Comparison of ENCODE assay signal across 21 cellular contexts in genomic region chr7:150572496-150572895, GRCh38. TPM values are rescaled to one million over a fixed set of nuclear protein-coding genes. Genes with fewer than 3 reads are reported as not detected.
DNase-seq lines count a peak whose midpoint lies in the region; ATAC-seq, FAIRE-seq and TF ChIP-seq lines count a peak whose summit lies in the region.
"Had no signal": no experiment of that assay in that cellular context is flagged by ENCODE, and none has a peak within 500 bp of the region (broad histone marks: within the 10 kb centered on the region; RNA-seq: fewer than 3 reads in every experiment).

No MANE protein-coding gene starts in this region.

- no peaks in the 10 kb centered on the region for H3K79me2 ChIP-seq in K562 (ENCODE audit: control insufficient read depth, insufficient read depth, low read length)

- peak overlapping the region; percentile 23 for H3K27ac Mint-ChIP-seq in activated CD4-positive, alpha-beta memory T cell treated with anti-CD3 and anti-CD28 coated beads, Interleukin-2, amount 10 ng/mL, durations not matched to agents 7 days and 5 days
- no peak overlapping the region for H3K27ac Mint-ChIP-seq in activated CD4-positive, alpha-beta memory T cell treated with anti-CD3 and anti-CD28 coated beads for 36 hours
- peak overlapping the region in 5 of 7 donors; percentile 5 to 62 (median 30) for H3K27ac Mint-ChIP-seq in CD4-positive, alpha-beta memory T cell
- H3K27ac Mint-ChIP-seq in natural killer cell: peak overlapping the region; percentile 79 to 95
- H3K27ac Mint-ChIP-seq: H9 had no signal

- H3K4me3 ChIP-seq in CD4-positive, alpha-beta memory T cell (ENCODE audit: low read length in 2 of 2): peak overlapping the region in 1 of 2 donors; percentile 6
- no peak overlapping the region for H3K4me3 ChIP-seq in K562

- no peak for TF ChIP-seq RAD21 in K562 (CRISPR knock-in tag; conservative IDR thresholded peaks at IDR 0.05 in 1 of 2, IDR thresholded peaks at IDR 0.05 in 1 of 2)

- no peak for TF ChIP-seq CTCF in K562 (IDR thresholded peaks at IDR 0.05 in 2 of 3, conservative IDR thresholded peaks at IDR 0.05 in 1 of 3; ENCODE audit: insufficient read depth in 2 of 3, low read depth in 1 of 3, low read length in 3 of 3)
- no peak for TF ChIP-seq CTCF in natural killer cell (IDR thresholded peaks at IDR 0.05)

- peaks cover 95% of the 10 kb centered on the region for H3K36me3 Mint-ChIP-seq in activated CD4-positive, alpha-beta memory T cell treated with anti-CD3 and anti-CD28 coated beads, Interleukin-2, amount 10 ng/mL, durations not matched to agents 7 days and 5 days (ENCODE audit: low read depth)
- peaks cover 76% of the 10 kb centered on the region for H3K36me3 Mint-ChIP-seq in activated CD4-positive, alpha-beta memory T cell treated with anti-CD3 and anti-CD28 coated beads for 36 hours
- peaks cover 71 to 87% of the 10 kb centered on the region in 2 donors for H3K36me3 Mint-ChIP-seq in CD4-positive, alpha-beta memory T cell
- H3K36me3 Mint-ChIP-seq in natural killer cell: peaks cover 80% of the 10 kb centered on the region

- POLR2A ChIA-PET in activated CD4-positive, alpha-beta memory T cell treated with anti-CD3 and anti-CD28 coated beads, Interleukin-2, amount 10 ng/mL, durations not matched to agents 7 days and 5 days (lab: Charles Lee): interaction anchor here (1.2 to 1.4 kb wide), 2 partner anchors 9 to 49 kb away, joined by 3 to 4 read pairs; no protein-coding TSS in a partner anchor
- POLR2A ChIA-PET in activated CD4-positive, alpha-beta memory T cell treated with anti-CD3 and anti-CD28 coated beads for 36 hours (lab: Charles Lee): no interaction called here
- POLR2A ChIA-PET in CD4-positive, alpha-beta memory T cell (lab: Charles Lee; ENCODE audit: partially characterized antibody): interaction anchor here (1.0 to 16.1 kb wide), 11 partner anchors 9 to 174 kb away, joined by 3 to 777 read pairs (median 55); partner anchors contain the start of genes GIMAP1, GIMAP6, GIMAP7 and GIMAP8
- POLR2A ChIA-PET in K562 (lab: Yijun Ruan, JAX): interaction anchor here (0.6 kb wide), 1 partner anchor 117 kb away, joined by 3 read pairs; no protein-coding TSS in a partner anchor

- BruUV-seq in K562 (replicated peaks; lab: Mats Ljungman, UMichigan): no TSS peak

- no peaks in the 10 kb centered on the region for H3K27me3 ChIP-seq in CD4-positive, alpha-beta memory T cell (ENCODE audit: insufficient read depth, low read length)
- H3K27me3 ChIP-seq in K562 (ENCODE audit: control insufficient read depth in 2 of 2, insufficient read depth in 2 of 2, low read length in 2 of 2): peaks cover 0 to 19% of the 10 kb centered on the region in 2 experiments; a peak in 2 of 5 replicates
- H3K27me3 ChIP-seq: BE2C had no signal

- peaks cover 36% of the 10 kb centered on the region for H3K9me3 Mint-ChIP-seq in activated CD4-positive, alpha-beta memory T cell treated with anti-CD3 and anti-CD28 coated beads, Interleukin-2, amount 10 ng/mL, durations not matched to agents 7 days and 5 days
- peaks cover 47% of the 10 kb centered on the region for H3K9me3 Mint-ChIP-seq in activated CD4-positive, alpha-beta memory T cell treated with anti-CD3 and anti-CD28 coated beads for 36 hours
- H3K9me3 Mint-ChIP-seq in CD4-positive, alpha-beta memory T cell: peaks cover 0 to 95% (median 84%) of the 10 kb centered on the region in 8 donors
- H3K9me3 Mint-ChIP-seq in natural killer cell: peaks cover 13 to 29% of the 10 kb centered on the region in 2 donors

- CTCF ChIA-PET in activated CD4-positive, alpha-beta memory T cell treated with anti-CD3 and anti-CD28 coated beads, Interleukin-2, amount 10 ng/mL, durations not matched to agents 7 days and 5 days (lab: Charles Lee): no interaction called here
- CTCF ChIA-PET in activated CD4-positive, alpha-beta memory T cell treated with anti-CD3 and anti-CD28 coated beads for 36 hours (lab: Charles Lee): no interaction called here
- CTCF ChIA-PET in CD4-positive, alpha-beta memory T cell (lab: Charles Lee; ENCODE audit: partially characterized antibody): interaction anchor here (1.1 to 7.1 kb wide), 2 partner anchors 123 to 184 kb away, joined by 4 to 107 read pairs; partner anchors contain the start of gene GIMAP8
- CTCF ChIA-PET in K562 (lab: Yijun Ruan, JAX; ENCODE audit: low intra/inter-chr PET ratio): no interaction called here

- H3K4me3 Mint-ChIP-seq in activated CD4-positive, alpha-beta memory T cell treated with anti-CD3 and anti-CD28 coated beads, Interleukin-2, amount 10 ng/mL, durations not matched to agents 7 days and 5 days: no peak overlapping the region
- H3K4me3 Mint-ChIP-seq in activated CD4-positive, alpha-beta memory T cell treated with anti-CD3 and anti-CD28 coated beads for 36 hours: no peak overlapping the region
- H3K4me3 Mint-ChIP-seq in CD4-positive, alpha-beta memory T cell: peak overlapping the region in 6 of 8 donors; percentile 13 to 65 (median 56)
- H3K4me3 Mint-ChIP-seq in natural killer cell: peak overlapping the region; percentile 31
- H3K4me3 Mint-ChIP-seq: H9 had no signal

- H3K4me1 ChIP-seq in CD4-positive, alpha-beta memory T cell (ENCODE audit: insufficient read depth, low read length): peaks cover 25% of the 10 kb centered on the region
- H3K4me1 ChIP-seq in K562 (replicated peaks in 1 of 2; ENCODE audit: control insufficient read depth in 2 of 2, insufficient read depth in 2 of 2, low read length in 2 of 2): no peaks in the 10 kb centered on the region
- H3K4me1 ChIP-seq: BE2C had no signal

- peaks cover 29% of the 10 kb centered on the region for H3K36me3 ChIP-seq in CD4-positive, alpha-beta memory T cell (ENCODE audit: insufficient read depth, low read length)
- H3K36me3 ChIP-seq in K562 (ENCODE audit: control insufficient read depth, insufficient read depth, low read length): no peaks in the 10 kb centered on the region
- H3K36me3 ChIP-seq: BE2C had no signal

- H3K27me3 Mint-ChIP-seq in activated CD4-positive, alpha-beta memory T cell treated with anti-CD3 and anti-CD28 coated beads, Interleukin-2, amount 10 ng/mL, durations not matched to agents 7 days and 5 days: no peaks in the 10 kb centered on the region
- H3K27me3 Mint-ChIP-seq in activated CD4-positive, alpha-beta memory T cell treated with anti-CD3 and anti-CD28 coated beads for 36 hours: no peaks in the 10 kb centered on the region
- no peaks in the 10 kb centered on the region for H3K27me3 Mint-ChIP-seq in CD4-positive, alpha-beta memory T cell
- no peaks in the 10 kb centered on the region for H3K27me3 Mint-ChIP-seq in natural killer cell (ENCODE audit: low read depth in 2 of 2)

- H3K4me2 ChIP-seq in K562 (ENCODE audit: insufficient read depth, low read length): no peak overlapping the region

- H3K4me1 Mint-ChIP-seq in activated CD4-positive, alpha-beta memory T cell treated with anti-CD3 and anti-CD28 coated beads, Interleukin-2, amount 10 ng/mL, durations not matched to agents 7 days and 5 days: peaks cover 50% of the 10 kb centered on the region
- peaks cover 26% of the 10 kb centered on the region for H3K4me1 Mint-ChIP-seq in activated CD4-positive, alpha-beta memory T cell treated with anti-CD3 and anti-CD28 coated beads for 36 hours (ENCODE audit: low read depth)
- H3K4me1 Mint-ChIP-seq in CD4-positive, alpha-beta memory T cell: peaks cover 22 to 74% (median 38%) of the 10 kb centered on the region in 4 donors
- peaks cover 45 to 53% of the 10 kb centered on the region in 2 donors for H3K4me1 Mint-ChIP-seq in natural killer cell

- no peak for FAIRE-seq in K562 (lab: Jason Lieb, UNC)
- FAIRE-seq: A204.1 had no signal

- no peaks in the 10 kb centered on the region for H3K9me1 ChIP-seq in K562 (ENCODE audit: control insufficient read depth, insufficient read depth, low read length)

- under 1% methylated on average over 10 of the region's 10 CpGs for WGBS in K562 (ENCODE audit: insufficient coverage, low coverage, missing lambda C conversion rate)

- no peak for ATAC-seq in K562
- no peak for ATAC-seq in natural killer cell
- ATAC-seq: PC-3 had no signal

- H3K9ac ChIP-seq in K562 (ENCODE audit: insufficient read depth in 1 of 2, low read depth in 2 of 2, low read length in 2 of 2): no peak overlapping the region

- no peak overlapping the region for H2AFZ ChIP-seq in K562 (ENCODE audit: low read depth, low read length)

- in situ Hi-C loops in K562 (cut with MboI): no loop called here

- intact Hi-C loops in activated CD4-positive, alpha-beta memory T cell treated with anti-CD3 and anti-CD28 coated beads for 36 hours (cut with micrococcal nuclease): no loop called here
- intact Hi-C loops in CD4-positive, alpha-beta memory T cell (cut with micrococcal nuclease): no loop called here
- intact Hi-C loops in K562 (cut with micrococcal nuclease): no loop called here
- intact Hi-C loops in natural killer cell (cut with micrococcal nuclease): no loop called here

- H3K27ac ChIP-seq in CD4-positive, alpha-beta memory T cell (ENCODE audit: low read depth, low read length): no peak overlapping the region
- H3K27ac ChIP-seq in K562 (ENCODE audit: extremely low read depth, low read depth, low read length): no peak overlapping the region
- H3K27ac ChIP-seq: HL-60 had no signal

- no peak for TF ChIP-seq EP300 in K562 (IDR thresholded peaks at IDR 0.05; ENCODE audit: low read length)

- TF ChIP-seq POLR2A in K562 (conservative IDR thresholded peaks at IDR 0.05): no peak

- peaks cover 23 to 44% of the 10 kb centered on the region in 2 donors for H3K9me3 ChIP-seq in CD4-positive, alpha-beta memory T cell (ENCODE audit: control insufficient read depth in 1 of 2, low read length in 2 of 2)
- H3K9me3 ChIP-seq in K562 (replicated peaks; ENCODE audit: control insufficient read depth, insufficient read depth, low read depth, low read length): no peaks in the 10 kb centered on the region
- H3K9me3 ChIP-seq: BE2C had no signal

- no peak for DNase-seq in activated CD4-positive, alpha-beta memory T cell treated with anti-CD3 and anti-CD28 coated beads, Interleukin-2, amount 10 ng/mL, durations not matched to agents 7 days and 5 days
- no peak for DNase-seq in activated CD4-positive, alpha-beta memory T cell treated with anti-CD3 and anti-CD28 coated beads for 36 hours
- DNase-seq in CD4-positive, alpha-beta memory T cell: no peak
- DNase-seq in K562 (ENCODE audit: extremely low read depth in 1 of 4, low spot score in 3 of 4) (no peak), natural killer cell (no peak), MV-4-11 (lab: John Stamatoyannopoulos, UW) (no peak), foreskin melanocyte (no peak)
- DNase-seq: BE2C, DND-41, H9, NCI-H1048, NCI-H1436, NCI-H1930, NCI-H345, NCI-H524 treated with DMSO at 0.1 percent for 48 hours, PC-3 had no signal

- no peaks in the 10 kb centered on the region for H4K20me1 ChIP-seq in K562 (replicated peaks; ENCODE audit: control insufficient read depth, insufficient read depth, low read length)

RNA-seq across cellular contexts. Expression of gene GIMAP4, which starts 5.3 kb away (rescaled TPM):
- 100 to 1,000 TPM; 277 to 282 TPM for total RNA-seq in activated CD4-positive, alpha-beta memory T cell treated with anti-CD3 and anti-CD28 coated beads, Interleukin-2, amount 10 ng/mL, durations not matched to agents 7 days and 5 days
- 100 to 1,000 TPM; 128 to 140 TPM for total RNA-seq in activated CD4-positive, alpha-beta memory T cell treated with anti-CD3 and anti-CD28 coated beads for 36 hours
- 100 to 1,000 TPM; 418 to 448 TPM for total RNA-seq in CD4-positive, alpha-beta memory T cell
- polyA plus RNA-seq in CD4-positive, alpha-beta memory T cell: 100 to 1,000 TPM; 449 to 613 TPM
- total RNA-seq in K562 (2011; cell fraction: chromatin; rRNA removed; ENCODE audit: low replicate concordance): not detected in 2 replicates
- not detected in 2 replicates for total RNA-seq in K562 (2011; cell fraction: nucleolus; rRNA removed)
- not detected in 2 replicates for total RNA-seq in K562 (2011; cell fraction: nucleoplasm; rRNA removed)
- total RNA-seq in K562 (2014; rRNA removed) (not detected in 2 replicates), K562 (2014; rRNA removed; fragmentation: Illumina TruSeq; extraction: Trizol) (not detected in 2 replicates), K562 (2015; rRNA removed; fragmentation: Illumina TruSeq; extraction: Trizol) (not detected in 2 replicates), K562 (2021) (0.16 and 0.42 TPM in 2 replicates), natural killer cell (100 to 1,000 TPM; 105 to 215 (median 124) TPM)
- polyA plus RNA-seq in K562 (2011; rRNA removed) (not detected in 2 replicates), K562 (2014; fragmentation: Illumina TruSeq; extraction: Trizol) (not detected in 2 replicates), K562 (2014; fragmentation: Nextera tagmentation; extraction: Ambion mirVana) (not detected), K562 (2014; rRNA removed) (not detected in 2 replicates)
- not detected in 2 replicates for polyA plus RNA-seq in K562 (2011; cell fraction: cytosol; rRNA removed)
- not detected in 2 replicates for polyA plus RNA-seq in K562 (2011; cell fraction: nucleus; rRNA removed)
- polyA plus RNA-seq in K562 (2012): not detected in 2 replicates
- polyA minus RNA-seq in K562 (2011; rRNA and poly(A)+ RNA removed): not detected in 2 replicates
- polyA minus RNA-seq in K562 (2011; cell fraction: cytosol; rRNA and poly(A)+ RNA removed): not detected in 2 replicates
- not detected in 2 replicates for polyA minus RNA-seq in K562 (2011; cell fraction: nucleus; rRNA and poly(A)+ RNA removed)
- total RNA-seq: G401, H9, HT1080, M059J, PC-3 had no signal

RNA-seq across cellular contexts. Expression of gene GIMAP7, which starts 57.8 kb away (rescaled TPM):
- 100 to 1,000 TPM; 169 to 171 TPM for total RNA-seq in activated CD4-positive, alpha-beta memory T cell treated with anti-CD3 and anti-CD28 coated beads, Interleukin-2, amount 10 ng/mL, durations not matched to agents 7 days and 5 days
- total RNA-seq in activated CD4-positive, alpha-beta memory T cell treated with anti-CD3 and anti-CD28 coated beads for 36 hours: 10 to 100 TPM; 42.5 to 44.1 TPM
- 100 to 1,000 TPM; 464 to 476 TPM for total RNA-seq in CD4-positive, alpha-beta memory T cell
- 1,000 to 10,000 TPM in 1 of 2 donors, 100 to 1,000 TPM in 1; 557 to 1,096 TPM for polyA plus RNA-seq in CD4-positive, alpha-beta memory T cell
- not detected in 2 replicates for total RNA-seq in K562 (2011; cell fraction: chromatin; rRNA removed; ENCODE audit: low replicate concordance)
- not detected in 2 replicates for total RNA-seq in K562 (2011; cell fraction: nucleolus; rRNA removed)
- total RNA-seq in K562 (2011; cell fraction: nucleoplasm; rRNA removed): not detected in 2 replicates
- total RNA-seq in K562 (2014; rRNA removed): not detected in 2 replicates
- total RNA-seq in K562 (2014; rRNA removed; fragmentation: Illumina TruSeq; extraction: Trizol): not detected in 2 replicates
- not detected in 2 replicates for total RNA-seq in K562 (2015; rRNA removed; fragmentation: Illumina TruSeq; extraction: Trizol)
- 0.25 and 0.42 TPM in 2 replicates for total RNA-seq in K562 (2021)
- not detected in 2 replicates for polyA plus RNA-seq in K562 (2011; rRNA removed)
- polyA plus RNA-seq in K562 (2011; cell fraction: cytosol; rRNA removed): not detected in 2 replicates
- polyA plus RNA-seq in K562 (2011; cell fraction: nucleus; rRNA removed): not detected in 2 replicates
- not detected in 2 replicates for polyA plus RNA-seq in K562 (2012)
- polyA plus RNA-seq in K562 (2014; fragmentation: Illumina TruSeq; extraction: Trizol): not detected in 2 replicates
- polyA plus RNA-seq in K562 (2014; fragmentation: Nextera tagmentation; extraction: Ambion mirVana): not detected
- polyA plus RNA-seq in K562 (2014; rRNA removed): not detected in 2 replicates
- polyA minus RNA-seq in K562 (2011; rRNA and poly(A)+ RNA removed): not detected in 2 replicates
- polyA minus RNA-seq in K562 (2011; cell fraction: cytosol; rRNA and poly(A)+ RNA removed): not detected in 2 replicates
- not detected in 2 replicates for polyA minus RNA-seq in K562 (2011; cell fraction: nucleus; rRNA and poly(A)+ RNA removed)
- total RNA-seq in natural killer cell: 100 to 1,000 TPM in 1 of 3 donors, 10 to 100 TPM in 2; 66.3 to 100 (median 67.6) TPM
- total RNA-seq: G401, H9, HT1080, M059J, PC-3 had no signal

RNA-seq across cellular contexts. Expression of gene GIMAP6, which starts 59.7 kb away (rescaled TPM):
- total RNA-seq in activated CD4-positive, alpha-beta memory T cell treated with anti-CD3 and anti-CD28 coated beads, Interleukin-2, amount 10 ng/mL, durations not matched to agents 7 days and 5 days: 10 to 100 TPM; 84.9 to 85.9 TPM
- 10 to 100 TPM; 28.9 to 30.2 TPM for total RNA-seq in activated CD4-positive, alpha-beta memory T cell treated with anti-CD3 and anti-CD28 coated beads for 36 hours
- 100 to 1,000 TPM; 158 to 173 TPM for total RNA-seq in CD4-positive, alpha-beta memory T cell
- 100 to 1,000 TPM; 115 to 154 TPM for polyA plus RNA-seq in CD4-positive, alpha-beta memory T cell
- total RNA-seq in K562 (2011; cell fraction: chromatin; rRNA removed; ENCODE audit: low replicate concordance): not detected in 2 replicates
- 0.26 TPM in 1 of 2 replicates, not detected in the other for total RNA-seq in K562 (2011; cell fraction: nucleolus; rRNA removed)
- total RNA-seq in K562 (2011; cell fraction: nucleoplasm; rRNA removed): not detected in 2 replicates
- total RNA-seq in K562 (2014; rRNA removed) (0.20 and 0.45 TPM in 2 replicates), K562 (2014; rRNA removed; fragmentation: Illumina TruSeq; extraction: Trizol) (0.18 and 0.22 TPM in 2 replicates), K562 (2015; rRNA removed; fragmentation: Illumina TruSeq; extraction: Trizol) (0.38 and 0.43 TPM in 2 replicates), K562 (2021) (0.38 and 0.49 TPM in 2 replicates), natural killer cell (100 to 1,000 TPM in 1 of 3 donors, 10 to 100 TPM in 2; 39.7 to 100 (median 51.9) TPM)
- polyA plus RNA-seq in K562 (2011; rRNA removed) (0.04 TPM in 1 of 2 replicates, not detected in the other), K562 (2014; fragmentation: Illumina TruSeq; extraction: Trizol) (0.21 TPM in 2 replicates), K562 (2014; fragmentation: Nextera tagmentation; extraction: Ambion mirVana) (under 1 TPM; 0.04 TPM), K562 (2014; rRNA removed) (0.07 and 0.34 TPM in 2 replicates)
- 0.01 and 0.06 TPM in 2 replicates for polyA plus RNA-seq in K562 (2011; cell fraction: cytosol; rRNA removed)
- polyA plus RNA-seq in K562 (2011; cell fraction: nucleus; rRNA removed): 0.16 TPM in 1 of 2 replicates, not detected in the other
- polyA plus RNA-seq in K562 (2012): 0.59 and 1.8 TPM in 2 replicates
- polyA minus RNA-seq in K562 (2011; rRNA and poly(A)+ RNA removed): not detected in 2 replicates
- not detected in 2 replicates for polyA minus RNA-seq in K562 (2011; cell fraction: cytosol; rRNA and poly(A)+ RNA removed)
- 0.13 TPM in 1 of 2 replicates, not detected in the other for polyA minus RNA-seq in K562 (2011; cell fraction: nucleus; rRNA and poly(A)+ RNA removed)
- total RNA-seq: G401, H9, PC-3 had no signal

Comparison
In these comparisons a context has a peak if more than half of its experiments do, and no peak if none do; other contexts are left out.
1. H3K4me3 Mint-ChIP-seq: peak in CD4-positive, alpha-beta memory T cell (6 of 8) and natural killer cell (single experiment); none in activated CD4-positive, alpha-beta memory T cell treated with anti-CD3 and anti-CD28 coated beads, Interleukin-2, amount 10 ng/mL, durations not matched to agents 7 days and 5 days (single experiment) and activated CD4-positive, alpha-beta memory T cell treated with anti-CD3 and anti-CD28 coated beads for 36 hours (single experiment).
2. RNA of gene GIMAP4, which starts 5.3 kb away (total RNA-seq): 418 to 448 TPM in CD4-positive, alpha-beta memory T cell, 277 to 282 TPM in activated CD4-positive, alpha-beta memory T cell treated with anti-CD3 and anti-CD28 coated beads, Interleukin-2, amount 10 ng/mL, durations not matched to agents 7 days and 5 days, 128 to 140 TPM in activated CD4-positive, alpha-beta memory T cell treated with anti-CD3 and anti-CD28 coated beads for 36 hours and 105 to 215 TPM in natural killer cell; 0.16 to 0.42 TPM in K562; every median in the first group is over 10 times any median in the second.
3. RNA of gene GIMAP7, which starts 57.8 kb away (total RNA-seq): 464 to 476 TPM in CD4-positive, alpha-beta memory T cell, 169 to 171 TPM in activated CD4-positive, alpha-beta memory T cell treated with anti-CD3 and anti-CD28 coated beads, Interleukin-2, amount 10 ng/mL, durations not matched to agents 7 days and 5 days, 66.3 to 100 TPM in natural killer cell and 42.5 to 44.1 TPM in activated CD4-positive, alpha-beta memory T cell treated with anti-CD3 and anti-CD28 coated beads for 36 hours; 0.25 to 0.42 TPM in K562; every median in the first group is over 10 times any median in the second.
4. RNA of gene GIMAP6, which starts 59.7 kb away (total RNA-seq): 158 to 173 TPM in CD4-positive, alpha-beta memory T cell, 84.9 to 85.9 TPM in activated CD4-positive, alpha-beta memory T cell treated with anti-CD3 and anti-CD28 coated beads, Interleukin-2, amount 10 ng/mL, durations not matched to agents 7 days and 5 days, 39.7 to 100 TPM in natural killer cell and 28.9 to 30.2 TPM in activated CD4-positive, alpha-beta memory T cell treated with anti-CD3 and anti-CD28 coated beads for 36 hours; 0.18 to 0.49 TPM in K562; every median in the first group is over 10 times any median in the second.